Comparison of ENCODE assay signal across 9 cellular contexts in genomic region chr6:34757687-34758274, GRCh38. TPM values are rescaled to one million over a fixed set of nuclear protein-coding genes. Genes with fewer than 3 reads are reported as not detected.
DNase-seq lines count a peak whose midpoint lies in the region; TF ChIP-seq lines count a peak whose summit lies in the region.
"Had no signal": no experiment of that assay in that cellular context is flagged by ENCODE, and none has a peak within 500 bp of the region (broad histone marks: within the 10 kb centered on the region; RNA-seq: fewer than 3 reads in every experiment).

No MANE protein-coding gene starts in this region.

- peak overlapping the region; percentile 94 for H3K9ac ChIP-seq in OCI-LY1 (ENCODE audit: low read length)

- POLR2A ChIA-PET in BJ (lab: Charles Lee), result interaction anchor here (1.0 kb wide), 1 partner anchor 130 kb away, joined by 3 read pairs; the partner anchor contains the start of gene TAF11

- H3K36me3 ChIP-seq in BJ (ENCODE audit: control insufficient read depth, insufficient read depth, low read length), result no peaks in the 10 kb centered on the region
- peaks cover 22% of the 10 kb centered on the region for H3K36me3 ChIP-seq in OCI-LY1 (ENCODE audit: insufficient read depth, low read length)
- peaks cover 12% of the 10 kb centered on the region for H3K36me3 ChIP-seq in neuron (ENCODE audit: insufficient read depth, low read length)

- CTCF ChIA-PET in BJ (lab: Yijun Ruan, JAX), result no interaction called here

- intact Hi-C loops in CD14-positive monocyte (cut with micrococcal nuclease), result loop anchor here (2.0 to 10.0 kb wide), 6 partner anchors 35 to 497 kb away; partner anchors contain the start of genes ANKS1A (in 2 of the 2), BLTP3A (in 2 of the 2), TAF11 (in 2 of the 2) and ILRUN (in 1 of the 2)

- peak overlapping the region; percentile 92 for H3K4me2 ChIP-seq in OCI-LY1 (ENCODE audit: low read length)

- 0 out of 2 replicates have a peak overlapping the region, but pooled peaks have one; percentile 7 for H2AFZ ChIP-seq in OCI-LY1 (ENCODE audit: low read length)
- H2AFZ ChIP-seq in neuron (ENCODE audit: low read depth, low read length), result peak overlapping the region; percentile 89

- H3K79me2 ChIP-seq in OCI-LY1 (ENCODE audit: insufficient read depth, low read length), result peaks cover 27% of the 10 kb centered on the region

- H3K9me2 ChIP-seq in OCI-LY1 (ENCODE audit: low read depth, low read length), result no peaks in the 10 kb centered on the region

- DNase-seq in BJ (ENCODE audit: low read depth) (no peak), epithelial cell of prostate (ENCODE audit: low read depth, low spot score) (no peak), AG20443 (ENCODE audit: low spot score) (no peak), CD14-positive monocyte (ENCODE audit: low spot score) (no peak), SK-N-DZ (ENCODE audit: low spot score) (no peak), middle frontal gyrus (ENCODE audit: extremely low spot score, low spot score) (no peak)

- no peaks in the 10 kb centered on the region for H3F3A ChIP-seq in OCI-LY1 (ENCODE audit: insufficient read depth, low read length)

- peaks cover 0 to 4% (median 3%) of the 10 kb centered on the region in 3 donors for H3K27me3 Mint-ChIP-seq in CD14-positive monocyte (ENCODE audit: low read depth in 3 of 3)
- H3K27me3 Mint-ChIP-seq: activated CD8-positive, alpha-beta memory T cell treated with anti-CD3 and anti-CD28 coated beads, Interleukin-2, amount 10 ng/mL, durations not matched to agents 7 days and 5 days had no signal

- H3K4me3 Mint-ChIP-seq in CD14-positive monocyte, result no peak overlapping the region

- H3K27me3 ChIP-seq in BJ (ENCODE audit: control insufficient read depth, insufficient read depth, low read length) (no peaks in the 10 kb centered on the region), OCI-LY1 (ENCODE audit: insufficient read depth, low read length) (no peaks in the 10 kb centered on the region), neuron (ENCODE audit: insufficient read depth, low read length) (no peaks in the 10 kb centered on the region)

- H3K4me1 Mint-ChIP-seq in CD14-positive monocyte, result peaks cover 10% of the 10 kb centered on the region

- peaks cover 8 to 17% of the 10 kb centered on the region in 2 donors for H3K36me3 Mint-ChIP-seq in CD14-positive monocyte

- H3K4me1 ChIP-seq in OCI-LY1 (ENCODE audit: insufficient read depth, low read length, severe bottlenecking) (peaks cover 19% of the 10 kb centered on the region), neuron (ENCODE audit: insufficient read depth, low read length) (peaks cover 25% of the 10 kb centered on the region)

- H3K27ac ChIP-seq in OCI-LY1 (ENCODE audit: low read depth, low read length, poor library complexity, severe bottlenecking), result peak overlapping the region; percentile 76
- H3K27ac ChIP-seq in epithelial cell of prostate, result peak overlapping the region; percentile 89

- H3K9me3 ChIP-seq in OCI-LY1 (ENCODE audit: low read length) (no peaks in the 10 kb centered on the region), neuron (ENCODE audit: low read length) (no peaks in the 10 kb centered on the region)

- no peak for TF ChIP-seq CTCF in BJ (IDR thresholded peaks at IDR 0.05; ENCODE audit: insufficient read depth, low read depth, low read length)
- TF ChIP-seq CTCF in OCI-LY1 (IDR thresholded peaks at IDR 0.05; ENCODE audit: low read length), result no peak
- TF ChIP-seq CTCF in CD14-positive monocyte (IDR thresholded peaks at IDR 0.05), result no peak

- H3K4me3 ChIP-seq in BJ (ENCODE audit: low read depth, low read length) (peak overlapping the region; percentile 99), OCI-LY1 (ENCODE audit: low read depth, low read length, poor library complexity, severe bottlenecking) (peak overlapping the region; percentile 83), neuron (ENCODE audit: low read length) (peak overlapping the region; percentile 92)

- H3K27ac Mint-ChIP-seq in CD14-positive monocyte, result no peak overlapping the region

- peaks cover 0 to 3% (median 0%) of the 10 kb centered on the region in 7 donors for H3K9me3 Mint-ChIP-seq in CD14-positive monocyte

- H4K20me1 ChIP-seq in OCI-LY1 (ENCODE audit: insufficient read depth, low read length), result no peaks in the 10 kb centered on the region

RNA-seq across cellular contexts. Expression of gene SNRPC, which starts 0.5 kb away (rescaled TPM):
- polyA plus RNA-seq in BJ (2011; rRNA removed), result 138 and 170 TPM in 2 replicates
- 30.8 and 49.0 TPM in 2 replicates for polyA minus RNA-seq in BJ (2011; rRNA and poly(A)+ RNA removed)
- polyA plus RNA-seq in CD14-positive monocyte, result 100 to 1,000 TPM; 229 to 236 TPM
- 238 and 251 TPM in 2 replicates for polyA plus RNA-seq in SK-N-DZ (2014; cell fraction: cytosol; rRNA removed)
- polyA plus RNA-seq in SK-N-DZ (2014; cell fraction: nucleus; rRNA removed), result 168 and 172 TPM in 2 replicates

RNA-seq across cellular contexts. Expression of gene BLTP3A, which starts 34.1 kb away (rescaled TPM):
- polyA plus RNA-seq in BJ (2011; rRNA removed) (15.1 and 18.4 TPM in 2 replicates), CD14-positive monocyte (1 to 10 TPM; 1.0 to 1.2 TPM)
- 25.6 and 35.5 TPM in 2 replicates for polyA minus RNA-seq in BJ (2011; rRNA and poly(A)+ RNA removed)
- 9.1 and 10.1 TPM in 2 replicates for polyA plus RNA-seq in SK-N-DZ (2014; cell fraction: cytosol; rRNA removed)
- polyA plus RNA-seq in SK-N-DZ (2014; cell fraction: nucleus; rRNA removed), result 4.7 and 8.2 TPM in 2 replicates
